ENCODE assay signal across 8 cellular contexts in genomic region chr17:82021728-82022309, GRCh38. TPM values are rescaled to one million over a fixed set of nuclear protein-coding genes. Genes with fewer than 3 reads are reported as not detected.
A peak's percentile ranks its signal among the peaks of the same experiment; 100 is the strongest.
DNase-seq lines count a peak whose midpoint lies in the region; ATAC-seq and TF ChIP-seq lines count a peak whose summit lies in the region.

No MANE protein-coding gene starts in this region.

- H3K4me2 ChIP-seq in mesendoderm (ENCODE audit: low read length): peak overlapping the region; percentile 82

- peak overlapping the region; percentile 3 for H3K27ac ChIP-seq in angular gyrus (ENCODE audit: low read depth, low read length)
- H3K27ac ChIP-seq in mesendoderm (ENCODE audit: low read depth, low read length): no peak overlapping the region

- peaks cover 8% of the 10 kb centered on the region for H3K79me2 ChIP-seq in mesendoderm (ENCODE audit: control insufficient read depth, insufficient read depth, low read length)

- peak overlapping the region; percentile 98 for H3K56ac ChIP-seq in mesendoderm (ENCODE audit: low read length)

- H3K36me3 ChIP-seq in mesendoderm (ENCODE audit: control insufficient read depth, insufficient read depth, low read length): no peaks in the 10 kb centered on the region

- no peak overlapping the region for H2BK15ac ChIP-seq in mesendoderm (replicated peaks; ENCODE audit: low read depth)

- H3K18ac ChIP-seq in mesendoderm (ENCODE audit: low read length): no peak overlapping the region

- TF ChIP-seq CTCF in GM10266 (IDR thresholded peaks at IDR 0.05; ENCODE audit: control insufficient read depth, insufficient read depth, low read depth, missing control alignments): no peak

- no peak overlapping the region for H3K4ac ChIP-seq in mesendoderm (ENCODE audit: low read depth, low read length)

- no peaks in the 10 kb centered on the region for H3K27me3 ChIP-seq in mesendoderm (ENCODE audit: insufficient read depth, low read length, poor library complexity)

- H2BK5ac ChIP-seq in mesendoderm (ENCODE audit: low read length): no peak overlapping the region

- H4K5ac ChIP-seq in mesendoderm (ENCODE audit: low read length): no peak overlapping the region

- peak overlapping the region; percentile 96 for H3K9ac ChIP-seq in mesendoderm (ENCODE audit: low read length)

- DNase-seq in ACHN: peak; percentile 19
- no peak for DNase-seq in mesendoderm
- DNase-seq in DMS153 treated with DMSO at 0.1 percent for 48 hours (lab: John Stamatoyannopoulos, UW; ENCODE audit: unreplicated experiment): no peak
- no peak for DNase-seq in GM10266 (ENCODE audit: extremely low spot score)

- no CpG with 5 or more reads among the region's 15 CpGs for WGBS in mesendoderm (ENCODE audit: extremely low coverage, insufficient coverage, low lambda C conversion rate)

- H3K4me3 ChIP-seq in mesendoderm (ENCODE audit: low read length): peak overlapping the region; percentile 91

- H2AK5ac ChIP-seq in mesendoderm (ENCODE audit: low read length): peak overlapping the region; percentile 38

- no peak overlapping the region for H4K8ac ChIP-seq in mesendoderm (ENCODE audit: low read depth, low read length)

- no peaks in the 10 kb centered on the region for H3K4me1 ChIP-seq in mesendoderm (ENCODE audit: control insufficient read depth, low read depth, low read length)

- in situ Hi-C loops in ACHN (cut with HindIII; ENCODE audit: low pct_ligation_motif_present, low pct_unique_long_range_greater_than_20kb, low sequenced_read_pairs): no loop called here

- H2BK120ac ChIP-seq in mesendoderm (ENCODE audit: low read depth, low read length): no peak overlapping the region

- H3K23ac ChIP-seq in mesendoderm (ENCODE audit: low read length): peak overlapping the region; percentile 80

- H3K79me1 ChIP-seq in mesendoderm (ENCODE audit: low read length): peaks cover 8% of the 10 kb centered on the region

- peak; percentile 0 for ATAC-seq in HG03135 (IDR thresholded peaks at IDR 0.05; ENCODE audit: unreplicated experiment)
- ATAC-seq in HG02938 (IDR thresholded peaks at IDR 0.05; ENCODE audit: unreplicated experiment): no peak
- ATAC-seq in HG02642 (IDR thresholded peaks at IDR 0.05; ENCODE audit: poor library complexity, unreplicated experiment): no peak

RNA-seq across cellular contexts. Expression of gene CENPX, which starts 0.9 kb away (rescaled TPM):
- polyA plus RNA-seq in mesendoderm (2013, experiment 1 of 2): 59.9 TPM
- 60.0 TPM for polyA plus RNA-seq in mesendoderm (2013, experiment 2 of 2)

RNA-seq across cellular contexts. Expression of gene LRRC45, which starts 1.3 kb away (rescaled TPM):
- 8.5 TPM for polyA plus RNA-seq in mesendoderm (2013, experiment 1 of 2)
- 8.7 TPM for polyA plus RNA-seq in mesendoderm (2013, experiment 2 of 2)

RNA-seq across cellular contexts. Expression of gene RAC3, which starts 9.7 kb away (rescaled TPM):
- polyA plus RNA-seq in mesendoderm (2013, experiment 1 of 2): 97.1 TPM
- polyA plus RNA-seq in mesendoderm (2013, experiment 2 of 2): 102 TPM

RNA-seq across cellular contexts. Expression of gene DCXR, which starts 15.7 kb away (rescaled TPM):
- 34.8 TPM for polyA plus RNA-seq in mesendoderm (2013, experiment 1 of 2)
- 34.4 TPM for polyA plus RNA-seq in mesendoderm (2013, experiment 2 of 2)

RNA-seq across cellular contexts. Expression of gene RFNG, which starts 29.8 kb away (rescaled TPM):
- polyA plus RNA-seq in mesendoderm (2013, experiment 1 of 2): 15.5 TPM
- 14.9 TPM for polyA plus RNA-seq in mesendoderm (2013, experiment 2 of 2)
